ENCODE assay signal across 8 cellular contexts in genomic region chr9:131762356-131762932, GRCh38. TPM values are rescaled to one million over a fixed set of nuclear protein-coding genes. Genes with fewer than 3 reads are reported as not detected.
DNase-seq lines count a peak whose midpoint lies in the region; FAIRE-seq and TF ChIP-seq lines count a peak whose summit lies in the region.

No MANE protein-coding gene starts in this region.

- DNase-seq in AG04450 (ENCODE audit: low read depth, low spot score), result no peak
- DNase-seq in GM19239 (ENCODE audit: insufficient read length, low spot score), result peak; percentile 83
- peak; percentile 64 for DNase-seq in NCI-H2196 treated with DMSO at 0.1 percent for 48 hours (lab: John Stamatoyannopoulos, UW; ENCODE audit: unreplicated experiment)
- peak; percentile 87 for DNase-seq in activated CD4-positive, CD25-positive, alpha-beta regulatory T cell treated with anti-CD3 and anti-CD28 coated beads, Interleukin-2, amount 50 U/mL, for 72 hours
- DNase-seq in caudate nucleus (lab: John Stamatoyannopoulos, UW), result peak in 49 of 61 donors; percentile 5 to 79 (median 48)
- DNase-seq in kidney glomerular epithelial cell (lab: John Stamatoyannopoulos, UW), result peak; percentile 1
- DNase-seq in stimulated activated CD4-positive, alpha-beta T cell treated with anti-CD3 and anti-CD28 coated beads, Interleukin-2, amount 100 ng/mL, for 48 hours, result peak; percentile 80 to 83
- no peak for DNase-seq in putamen (ENCODE audit: low spot score)

- no peaks in the 10 kb centered on the region for H3K9me3 ChIP-seq in AG04450 (ENCODE audit: control insufficient read depth, insufficient read depth, low read length)

- H3K27ac ChIP-seq in AG04450 (ENCODE audit: low read depth, low read length), result no peak overlapping the region
- no peak overlapping the region for H3K27ac ChIP-seq in caudate nucleus (ENCODE audit: low read depth, low read length)

- peaks cover 40% of the 10 kb centered on the region for H3K27me3 ChIP-seq in AG04450 (ENCODE audit: control insufficient read depth, insufficient read depth, low read length)

- CTCF ChIA-PET in AG04450 (lab: Charles Lee), result interaction anchor here (0.5 to 12.0 kb wide), 18 partner anchors 10 to 561 kb away, joined by 3 to 154 read pairs (median 4); no protein-coding TSS in a partner anchor

- POLR2A ChIA-PET in AG04450 (lab: Yijun Ruan, JAX), result no interaction called here

- no peak overlapping the region for H3K4me3 ChIP-seq in AG04450 (ENCODE audit: low read depth, low read length)

- peak; percentile 77 for TF ChIP-seq CTCF in AG04450 (IDR thresholded peaks at IDR 0.05; ENCODE audit: low read depth, low read length)

- FAIRE-seq in GM19239 (lab: Jason Lieb, UNC), result no peak

RNA-seq across cellular contexts. Expression of gene RAPGEF1, which starts 22.6 kb away (rescaled TPM):
- polyA plus RNA-seq in AG04450 (2011; rRNA removed), result 27.6 and 32.4 TPM in 2 replicates
- 32.8 and 36.3 TPM in 2 replicates for polyA minus RNA-seq in AG04450 (2011; rRNA and poly(A)+ RNA removed)

Comparison
In these comparisons a context has a peak if more than half of its experiments do, and no peak if none do; other contexts are left out.
1. DNase-seq: peak in GM19239 (single experiment), NCI-H2196 treated with DMSO at 0.1 percent for 48 hours (single experiment), activated CD4-positive, CD25-positive, alpha-beta regulatory T cell treated with anti-CD3 and anti-CD28 coated beads, Interleukin-2, amount 50 U/mL, for 72 hours (single experiment), caudate nucleus (49 of 61), kidney glomerular epithelial cell (single experiment) and stimulated activated CD4-positive, alpha-beta T cell treated with anti-CD3 and anti-CD28 coated beads, Interleukin-2, amount 100 ng/mL, for 48 hours (2 of 2); none in AG04450 (single experiment) and putamen (single experiment).